Comparison of ENCODE assay signal across 8 cellular contexts in genomic region chr19:18469245-18470107, GRCh38. TPM values are rescaled to one million over a fixed set of nuclear protein-coding genes. Genes with fewer than 3 reads are reported as not detected.
A peak's percentile ranks its signal among the peaks of the same experiment; 100 is the strongest.
DNase-seq lines count a peak whose midpoint lies in the region; ATAC-seq and TF ChIP-seq lines count a peak whose summit lies in the region.

No MANE protein-coding gene starts in this region.

- H3K9me3 ChIP-seq in MG63 (no peaks in the 10 kb centered on the region), right lobe of liver (no peaks in the 10 kb centered on the region)

- ATAC-seq in right lobe of liver: peak; percentile 63 to 74 (median 68)

- peak overlapping the region; percentile 17 to 67 (median 63) for H3K27ac ChIP-seq in right lobe of liver

- H3K4me1 Mint-ChIP-seq in dendritic cell treated with granulocyte-macrophage colony-stimulating factor and Interleukin-4, amounts not matched to agents 40 ng/mL and 50 ng/mL, for 4 days (ENCODE audit: low read depth): peaks cover 79% of the 10 kb centered on the region

- H3K4me3 ChIP-seq in MG63 (no peak overlapping the region), right lobe of liver (no peak overlapping the region)

- DNase-seq in EL: peak; percentile 61
- DNase-seq in MG63: peak; percentile 46
- DNase-seq in activated CD4-positive, alpha-beta T cell treated with anti-CD3 and anti-CD28 coated beads for 24 hours (ENCODE audit: low read depth in 2 of 2): peak; percentile 48 to 55
- peak in 2 of 3 donors; percentile 77 to 81 for DNase-seq in right lobe of liver
- peak; percentile 30 for DNase-seq in stimulated activated CD8-positive, alpha-beta memory T cell treated with anti-CD3 and anti-CD28 coated beads, Interleukin-12 subunit alpha, Interleukin-12 subunit beta, amount 100 ng/mL, for 4 hours (ENCODE audit: low read depth)
- DNase-seq in NCI-H345 (lab: John Stamatoyannopoulos, UW): no peak
- DNase-seq in NK-92 (lab: John Stamatoyannopoulos, UW; ENCODE audit: unreplicated experiment): no peak

- peak overlapping the region; percentile 38 for H3K27ac Mint-ChIP-seq in dendritic cell treated with granulocyte-macrophage colony-stimulating factor and Interleukin-4, amounts not matched to agents 40 ng/mL and 50 ng/mL, for 4 days

- whole genome bisulfite sequencing in right lobe of liver (ENCODE audit: insufficient coverage, low coverage, low lambda C conversion rate, missing lambda C conversion rate): 21% methylated on average over 12 of the region's 30 CpGs

- peak; percentile 82 to 88 (median 86) for TF ChIP-seq CTCF in right lobe of liver (IDR thresholded peaks at IDR 0.05)

- H3K9me3 Mint-ChIP-seq in dendritic cell treated with granulocyte-macrophage colony-stimulating factor and Interleukin-4, amounts not matched to agents 40 ng/mL and 50 ng/mL, for 4 days: no peaks in the 10 kb centered on the region

- H3K36me3 Mint-ChIP-seq in dendritic cell treated with granulocyte-macrophage colony-stimulating factor and Interleukin-4, amounts not matched to agents 40 ng/mL and 50 ng/mL, for 4 days (ENCODE audit: low read depth): peaks cover 92% of the 10 kb centered on the region

- H3K27me3 Mint-ChIP-seq in dendritic cell treated with granulocyte-macrophage colony-stimulating factor and Interleukin-4, amounts not matched to agents 40 ng/mL and 50 ng/mL, for 4 days: no peaks in the 10 kb centered on the region

- peaks cover 40% of the 10 kb centered on the region for H3K36me3 ChIP-seq in MG63
- H3K36me3 ChIP-seq in right lobe of liver: no peaks in the 10 kb centered on the region

- intact Hi-C loops in dendritic cell treated with granulocyte-macrophage colony-stimulating factor and Interleukin-4, amounts not matched to agents 40 ng/mL and 50 ng/mL, for 4 days (cut with micrococcal nuclease): loop anchor here (5.0 kb wide), 2 partner anchors 33 to 118 kb away; partner anchors contain the start of gene REX1BD
- intact Hi-C loops in right lobe of liver (cut with DNase I): loop anchor here in 1 of 2 donors (10.0 kb wide), 1 partner anchor 95 kb away; no protein-coding TSS in a partner anchor

- no peaks in the 10 kb centered on the region for H3K27me3 ChIP-seq in MG63
- H3K27me3 ChIP-seq in right lobe of liver: no peaks in the 10 kb centered on the region

- peak; percentile 8 for TF ChIP-seq POLR2A in right lobe of liver (IDR thresholded peaks at IDR 0.05)

- peaks cover 0 to 54% (median 24%) of the 10 kb centered on the region in 4 donors for H3K4me1 ChIP-seq in right lobe of liver

- no peak overlapping the region for H3K4me3 Mint-ChIP-seq in dendritic cell treated with granulocyte-macrophage colony-stimulating factor and Interleukin-4, amounts not matched to agents 40 ng/mL and 50 ng/mL, for 4 days

RNA-seq across cellular contexts. Expression of gene ISYNA1, which starts 31.5 kb away (rescaled TPM):
- 0.40 and 4.4 TPM in 2 replicates for total RNA-seq in MG63 (2014; rRNA removed; shearing (Covaris generic); ENCODE audit: low replicate concordance)
- total RNA-seq in right lobe of liver: 1 to 10 TPM; 6.5 to 8.3 (median 7.8) TPM

RNA-seq across cellular contexts. Expression of gene SSBP4, which starts 50.3 kb away (rescaled TPM):
- total RNA-seq in MG63 (2014; rRNA removed; shearing (Covaris generic); ENCODE audit: low replicate concordance): 187 and 203 TPM in 2 replicates
- 10 to 100 TPM; 12.8 to 23.9 (median 15.9) TPM for total RNA-seq in right lobe of liver

RNA-seq across cellular contexts. Expression of gene ELL, which starts 52.4 kb away (rescaled TPM):
- total RNA-seq in MG63 (2014; rRNA removed; shearing (Covaris generic); ENCODE audit: low replicate concordance): 12.2 and 22.1 TPM in 2 replicates
- total RNA-seq in right lobe of liver: 10 to 100 TPM in 2 of 6 experiments, 1 to 10 TPM in 4; 5.3 to 11.9 (median 8.6) TPM

Comparison
In these comparisons a context has a peak if more than half of its experiments do, and no peak if none do; other contexts are left out.
1. DNase-seq: peak in EL (single experiment), MG63 (single experiment), activated CD4-positive, alpha-beta T cell treated with anti-CD3 and anti-CD28 coated beads for 24 hours (2 of 2), right lobe of liver (2 of 3) and stimulated activated CD8-positive, alpha-beta memory T cell treated with anti-CD3 and anti-CD28 coated beads, Interleukin-12 subunit alpha, Interleukin-12 subunit beta, amount 100 ng/mL, for 4 hours (single experiment); none in NCI-H345 (single experiment) and NK-92 (single experiment).